ENCODE assay signal across 15 cellular contexts in genomic region chr1:243487036-243487648, GRCh38.
"Had no signal": no experiment of that assay in that cellular context is flagged by ENCODE, and none has a peak within 500 bp of the region (broad histone marks: within the 10 kb centered on the region; RNA-seq: fewer than 3 reads in every experiment).

No MANE protein-coding gene starts in this region.

- H3K27ac ChIP-seq: heart left ventricle, left ventricle myocardium inferior, parathyroid adenoma, testis had no signal

- DNase-seq: activated CD4-positive, alpha-beta T cell treated with anti-CD3 and anti-CD28 coated beads, Interleukin-2, amount 50 U/mL, for 4 hours; activated gamma-delta T cell treated with Interleukin-2 at 50 U/mL for 16 hours; activated naive CD8-positive, alpha-beta T cell treated with anti-CD3 and anti-CD28 coated beads for 36 hours; activated T-cell treated with anti-CD3 and anti-CD28 coated beads, Interleukin-2, amount 50 U/mL, for 4 hours; foreskin melanocyte; heart left ventricle; left ventricle myocardium inferior; mesenchymal stem cell; stimulated activated CD4-positive, alpha-beta T cell treated with anti-CD3 and anti-CD28 coated beads, Interleukin-4, amount 100 ng/mL, for 1 hour had no signal

- H3K4me1 ChIP-seq: parathyroid adenoma had no signal

- H3K27ac Mint-ChIP-seq: activated naive CD8-positive, alpha-beta T cell treated with anti-CD3 and anti-CD28 coated beads for 36 hours; stimulated activated naive CD8-positive, alpha-beta T cell treated with anti-CD3 and anti-CD28 coated beads, Interleukin-15, Interleukin-2, amounts not matched to agents 100 ng/mL and 50 ng/mL, for 24 hours had no signal

- H3K4me3 Mint-ChIP-seq: activated naive CD8-positive, alpha-beta T cell treated with anti-CD3 and anti-CD28 coated beads for 36 hours; activated T-cell treated with anti-CD3 and anti-CD28 coated beads, Interleukin-2, amount 50 U/mL, for 4 hours; stimulated activated naive CD8-positive, alpha-beta T cell treated with anti-CD3 and anti-CD28 coated beads, Interleukin-15, Interleukin-2, amounts not matched to agents 100 ng/mL and 50 ng/mL, for 24 hours had no signal

- H3K9me3 ChIP-seq: heart left ventricle, left ventricle myocardium inferior, testis had no signal

- FAIRE-seq: bronchial epithelial cell, endothelial cell of umbilical vein, keratinocyte had no signal

- H3K27me3 ChIP-seq: heart left ventricle, testis had no signal

- ATAC-seq: activated T-cell treated with anti-CD3 and anti-CD28 coated beads, Interleukin-2, amount 50 U/mL, for 4 hours; heart left ventricle had no signal

- H3K36me3 Mint-ChIP-seq: activated naive CD8-positive, alpha-beta T cell treated with anti-CD3 and anti-CD28 coated beads for 36 hours had no signal

- H3K4me3 ChIP-seq: left ventricle myocardium inferior had no signal

- H3K9me3 Mint-ChIP-seq: activated naive CD8-positive, alpha-beta T cell treated with anti-CD3 and anti-CD28 coated beads for 36 hours; activated T-cell treated with anti-CD3 and anti-CD28 coated beads, Interleukin-2, amount 50 U/mL, for 4 hours; stimulated activated naive CD8-positive, alpha-beta T cell treated with anti-CD3 and anti-CD28 coated beads, Interleukin-15, Interleukin-2, amounts not matched to agents 100 ng/mL and 50 ng/mL, for 24 hours had no signal

- H3K27me3 Mint-ChIP-seq: activated naive CD8-positive, alpha-beta T cell treated with anti-CD3 and anti-CD28 coated beads for 36 hours; stimulated activated naive CD8-positive, alpha-beta T cell treated with anti-CD3 and anti-CD28 coated beads, Interleukin-15, Interleukin-2, amounts not matched to agents 100 ng/mL and 50 ng/mL, for 24 hours had no signal
